Comparison of ENCODE assay signal across 2 cellular contexts in genomic region chr4:158814207-158814606, GRCh38.
TF ChIP-seq lines count a peak whose summit lies in the region.

No MANE protein-coding gene starts in this region.

TF ChIP-seq in SK-N-SH treated with all-trans-retinoic acid at 6 μM for 48 hours, 23 proteins besides CTCF, POLR2A, EP300 and RAD21:
- no peak for TF ChIP-seq ZFP3 (CRISPR knock-in tag; IDR thresholded peaks at IDR 0.05)
- TF ChIP-seq BACH2 (CRISPR knock-in tag; IDR thresholded peaks at IDR 0.05; ENCODE audit: borderline replicate concordance) = no peak
- TF ChIP-seq ZNF70 (CRISPR knock-in tag; IDR thresholded peaks at IDR 0.05) = no peak
- TF ChIP-seq ARNTL (CRISPR knock-in tag; IDR thresholded peaks at IDR 0.05; ENCODE audit: borderline replicate concordance, low read depth) = no peak
- no peak for TF ChIP-seq GLIS3 (CRISPR knock-in tag; IDR thresholded peaks at IDR 0.05)
- TF ChIP-seq TOX (CRISPR knock-in tag; IDR thresholded peaks at IDR 0.05; ENCODE audit: borderline replicate concordance) = no peak
- no peak for TF ChIP-seq CSDC2 (CRISPR knock-in tag; IDR thresholded peaks at IDR 0.05)
- TF ChIP-seq ZFP30 (CRISPR knock-in tag; IDR thresholded peaks at IDR 0.05) = no peak
- TF ChIP-seq ZNF8 (CRISPR knock-in tag; IDR thresholded peaks at IDR 0.05) = no peak
- TF ChIP-seq RARB (CRISPR knock-in tag; IDR thresholded peaks at IDR 0.05) = no peak
- TF ChIP-seq PPARA (CRISPR knock-in tag; IDR thresholded peaks at IDR 0.05; ENCODE audit: borderline replicate concordance) = no peak
- no peak for TF ChIP-seq ZNF565 (CRISPR knock-in tag; conservative IDR thresholded peaks at IDR 0.05; ENCODE audit: low read depth)
- TF ChIP-seq ZC3H10 (CRISPR knock-in tag; IDR thresholded peaks at IDR 0.05) = no peak
- TF ChIP-seq TCF4 (CRISPR knock-in tag; IDR thresholded peaks at IDR 0.05; ENCODE audit: borderline replicate concordance) = no peak
- TF ChIP-seq ISL1 (CRISPR knock-in tag; IDR thresholded peaks at IDR 0.05) = no peak
TF ChIP-seq in SK-N-SH treated with all-trans-retinoic acid at 6 μM for 48 hours: peak in this region for 0.

TF ChIP-seq in HepG2, 621 proteins besides CTCF, POLR2A, EP300 and RAD21 (continues in another document):
- TF ChIP-seq ZNF30 (CRISPR knock-in tag; IDR thresholded peaks at IDR 0.05) (no peak), TARDBP (CRISPR knock-in tag; IDR thresholded peaks at IDR 0.05) (0 out of 2 replicates have a peak, but pooled peaks have one; percentile 42), MED1 (CRISPR knock-in tag; IDR thresholded peaks at IDR 0.05) (peak; percentile 75), ZSCAN31 (CRISPR knock-in tag; IDR thresholded peaks at IDR 0.05; ENCODE audit: low read depth) (no peak), SOX13 (IDR thresholded peaks at IDR 0.05) (no peak), SOX13 (CRISPR knock-in tag; conservative IDR thresholded peaks at IDR 0.05 in 1 of 2, IDR thresholded peaks at IDR 0.05 in 1 of 2) (peak in 1 of 2 experiments; percentile 43; a peak in 1 of 4 replicates), TEF (CRISPR knock-in tag; IDR thresholded peaks at IDR 0.05) (peak; percentile 63; the same call in 1 of the 2 replicates), ZGPAT (CRISPR knock-in tag; IDR thresholded peaks at IDR 0.05) (peak; percentile 46; the same call in 1 of the 2 replicates), ZNF136 (CRISPR knock-in tag; IDR thresholded peaks at IDR 0.05; ENCODE audit: low read depth) (no peak), ZNF331 (CRISPR knock-in tag; IDR thresholded peaks at IDR 0.05) (no peak), ISX (CRISPR knock-in tag; conservative IDR thresholded peaks at IDR 0.05) (no peak), CEBPG (CRISPR knock-in tag; IDR thresholded peaks at IDR 0.05) (peak; percentile 66), HDAC2 (CRISPR knock-in tag; IDR thresholded peaks at IDR 0.05) (peak; percentile 31), RXRB (CRISPR knock-in tag; IDR thresholded peaks at IDR 0.05; ENCODE audit: borderline replicate concordance) (peak; percentile 69), THRA (CRISPR knock-in tag; IDR thresholded peaks at IDR 0.05; ENCODE audit: borderline replicate concordance) (peak; percentile 82; the same call in 1 of the 2 replicates), HNF1A (IDR thresholded peaks at IDR 0.05; ENCODE audit: low read depth) (no peak), HNF1A (CRISPR knock-in tag; IDR thresholded peaks at IDR 0.05; ENCODE audit: borderline replicate concordance) (no peak), BCL6 (CRISPR knock-in tag; IDR thresholded peaks at IDR 0.05) (peak; percentile 44), ZNF124 (CRISPR knock-in tag; IDR thresholded peaks at IDR 0.05) (no peak), NFIC (IDR thresholded peaks at IDR 0.05; ENCODE audit: low read length) (peak; percentile 33; the same call in 1 of the 2 replicates), ZNF276 (CRISPR knock-in tag; IDR thresholded peaks at IDR 0.05; ENCODE audit: low read depth) (no peak), RBFOX2 (IDR thresholded peaks at IDR 0.05; ENCODE audit: low read depth, low read length) (no peak), HDAC1 (CRISPR knock-in tag; IDR thresholded peaks at IDR 0.05) (no peak), ISL2 (CRISPR knock-in tag; IDR thresholded peaks at IDR 0.05) (0 out of 2 replicates have a peak, but pooled peaks have one; percentile 19), ZFP91 (CRISPR knock-in tag; IDR thresholded peaks at IDR 0.05; ENCODE audit: borderline replicate concordance) (no peak), FOXP4 (CRISPR knock-in tag; IDR thresholded peaks at IDR 0.05) (peak; percentile 62; the same call in 1 of the 2 replicates), ZNF83 (CRISPR knock-in tag; IDR thresholded peaks at IDR 0.05; ENCODE audit: borderline replicate concordance) (no peak), ARID5B (CRISPR knock-in tag; IDR thresholded peaks at IDR 0.05) (peak; percentile 61; the same call in 1 of the 2 replicates), PAXIP1 (CRISPR knock-in tag; conservative IDR thresholded peaks at IDR 0.05) (peak; percentile 64)
